30 cellular contexts compared by ENCODE assay signal in genomic region chr10:43350139-43350538, GRCh38. TPM values are rescaled to one million over a fixed set of nuclear protein-coding genes. Genes with fewer than 3 reads are reported as not detected.
A peak's percentile ranks its signal among the peaks of the same experiment; 100 is the strongest.
DNase-seq lines count a peak whose midpoint lies in the region; ATAC-seq, FAIRE-seq and TF ChIP-seq lines count a peak whose summit lies in the region.
"Had no signal": no experiment of that assay in that cellular context is flagged by ENCODE, and none has a peak within 500 bp of the region (broad histone marks: within the 10 kb centered on the region; RNA-seq: fewer than 3 reads in every experiment).

No MANE protein-coding gene starts in this region.

- H3K4me1 Mint-ChIP-seq in Calu3 (ENCODE audit: low read depth, unreplicated experiment) = peaks cover 55% of the 10 kb centered on the region

- no peaks in the 10 kb centered on the region for H3K9me2 ChIP-seq in Loucy (replicated peaks; ENCODE audit: low read depth, low read length)

- ATAC-seq in pancreas = peak in 3 of 4 donors; percentile 35 to 57 (median 46)
- no peak for ATAC-seq in HG03354 (IDR thresholded peaks at IDR 0.05; ENCODE audit: poor library complexity, severe bottlenecking, unreplicated experiment)
- ATAC-seq: natural killer cell treated with Interleukin-12 subunit alpha and Interleukin-12 subunit beta and Interleukin-15 and Interleukin-18, amount 100 ng/mL, for 72 hours had no signal

- H3K9ac ChIP-seq in Loucy (ENCODE audit: low read depth, low read length, poor library complexity, severe bottlenecking) = no peak overlapping the region
- no peak overlapping the region for H3K9ac ChIP-seq in kidney (ENCODE audit: low read length in 2 of 2)

- CTCF ChIA-PET in Calu3 (lab: Charles Lee) = interaction anchor here (0.6 to 0.8 kb wide), 2 partner anchors 84 to 484 kb away, joined by 3 to 4 read pairs; no protein-coding TSS in a partner anchor

- no peak overlapping the region for H3K4me2 ChIP-seq in Loucy (ENCODE audit: low read depth, low read length, poor library complexity, severe bottlenecking)

- peaks cover 13% of the 10 kb centered on the region for H3K36me3 Mint-ChIP-seq in Calu3 (ENCODE audit: insufficient read depth, unreplicated experiment)
- H3K36me3 Mint-ChIP-seq: brain; CD4-positive, CD25-positive, alpha-beta regulatory T cell; mesothelial cell of epicardium; natural killer cell treated with Interleukin-12 subunit alpha and Interleukin-12 subunit beta and Interleukin-15 and Interleukin-18, amount 100 ng/mL, for 72 hours had no signal

- no peaks in the 10 kb centered on the region for H3K9me3 Mint-ChIP-seq in Calu3 (ENCODE audit: low read depth, unreplicated experiment)
- H3K9me3 Mint-ChIP-seq: activated naive CD8-positive, alpha-beta T cell treated with anti-CD3 and anti-CD28 coated beads, Interleukin-2, amount 10 ng/mL, durations not matched to agents 7 days and 5 days; brain; mesothelial cell of epicardium; natural killer cell treated with Interleukin-12 subunit alpha and Interleukin-12 subunit beta and Interleukin-15 and Interleukin-18, amount 100 ng/mL, for 72 hours had no signal

- peak; percentile 73 for DNase-seq in Calu3
- DNase-seq in pancreas = peak in 3 of 6 donors; percentile 15 to 32 (median 21)
- no peak for DNase-seq in putamen (ENCODE audit: low spot score)
- no peak for DNase-seq in kidney
- DNase-seq in AG08396 (ENCODE audit: low spot score) = no peak
- DNase-seq: activated effector memory CD4-positive, alpha-beta T cell treated with Interleukin-2 at 50 U/mL for 16 hours; activated naive CD8-positive, alpha-beta T cell treated with anti-CD3 and anti-CD28 coated beads, Interleukin-2, amount 10 ng/mL, durations not matched to agents 7 days and 5 days; CD4-positive, CD25-positive, alpha-beta regulatory T cell; cortex of kidney; Karpas-422; NCI-H1048; NCI-H2029; NCI-H226; NCI-H748 treated with DMSO at 0.1 percent for 48 hours; OCI-M1; sigmoid colon; T-helper 2 cell had no signal

- H3K9me3 ChIP-seq in Loucy (ENCODE audit: insufficient read depth, low read depth, low read length) (no peaks in the 10 kb centered on the region), pancreas (no peaks in the 10 kb centered on the region), kidney (ENCODE audit: control insufficient read depth in 1 of 2, low read length in 2 of 2) (no peaks in the 10 kb centered on the region)
- H3K9me3 ChIP-seq: sigmoid colon, SJSA1 had no signal

- 0 out of 2 replicates have a peak overlapping the region, but pooled peaks have one; percentile 26 for H2AFZ ChIP-seq in Loucy (ENCODE audit: low read length)

- no peaks in the 10 kb centered on the region for H3K79me2 ChIP-seq in Loucy (ENCODE audit: insufficient read depth, low read length)

- no peak overlapping the region for H3K27ac Mint-ChIP-seq in Calu3 (ENCODE audit: unreplicated experiment)
- H3K27ac Mint-ChIP-seq: activated naive CD8-positive, alpha-beta T cell treated with anti-CD3 and anti-CD28 coated beads, Interleukin-2, amount 10 ng/mL, durations not matched to agents 7 days and 5 days; brain; CD4-positive, CD25-positive, alpha-beta regulatory T cell; mesothelial cell of epicardium; natural killer cell treated with Interleukin-12 subunit alpha and Interleukin-12 subunit beta and Interleukin-15 and Interleukin-18, amount 100 ng/mL, for 72 hours had no signal

- FAIRE-seq in pancreas (lab: Jason Lieb, UNC) (no peak), kidney (lab: Jason Lieb, UNC) (no peak)
- FAIRE-seq: G401.6, GM18507 had no signal

- no peaks in the 10 kb centered on the region for H3K27me3 Mint-ChIP-seq in Calu3 (ENCODE audit: unreplicated experiment)

- H3K4me3 ChIP-seq in Loucy (ENCODE audit: low read length, poor library complexity, severe bottlenecking) = no peak overlapping the region
- no peak overlapping the region for H3K4me3 ChIP-seq in pancreas
- H3K4me3 ChIP-seq in kidney (ENCODE audit: low read length in 2 of 2) = no peak overlapping the region
- H3K4me3 ChIP-seq: sigmoid colon, SJSA1 had no signal

- peaks cover 6% of the 10 kb centered on the region for H3K4me1 ChIP-seq in Loucy (ENCODE audit: insufficient read depth, low read length, poor library complexity, severe bottlenecking)
- H3K4me1 ChIP-seq in pancreas = no peaks in the 10 kb centered on the region
- no peaks in the 10 kb centered on the region for H3K4me1 ChIP-seq in kidney (ENCODE audit: control insufficient read depth in 1 of 2, insufficient read depth in 1 of 2, low read depth in 1 of 2, low read length in 2 of 2)
- H3K4me1 ChIP-seq: SJSA1 had no signal

- no peaks in the 10 kb centered on the region for H3K36me3 ChIP-seq in Loucy (ENCODE audit: insufficient read depth, low read length)
- no peaks in the 10 kb centered on the region for H3K36me3 ChIP-seq in pancreas
- no peaks in the 10 kb centered on the region for H3K36me3 ChIP-seq in kidney (ENCODE audit: control insufficient read depth in 1 of 2, insufficient read depth in 2 of 2, low read length in 2 of 2)
- H3K36me3 ChIP-seq: sigmoid colon, SJSA1 had no signal

- H4K20me1 ChIP-seq in Loucy (ENCODE audit: insufficient read depth, low read length, poor library complexity, severe bottlenecking) = no peaks in the 10 kb centered on the region

- H3K27me3 ChIP-seq in Loucy (ENCODE audit: insufficient read depth, low read length, poor library complexity, severe bottlenecking) (no peaks in the 10 kb centered on the region), pancreas (no peaks in the 10 kb centered on the region)

- peak overlapping the region; percentile 66 for H3K4me3 Mint-ChIP-seq in Calu3 (ENCODE audit: low read depth, unreplicated experiment)
- H3K4me3 Mint-ChIP-seq: brain; mesothelial cell of epicardium; natural killer cell treated with Interleukin-12 subunit alpha and Interleukin-12 subunit beta and Interleukin-15 and Interleukin-18, amount 100 ng/mL, for 72 hours had no signal

- TF ChIP-seq CTCF in Calu3 (IDR thresholded peaks at IDR 0.05; ENCODE audit: unreplicated experiment) (no peak), Loucy (conservative IDR thresholded peaks at IDR 0.05; ENCODE audit: low read length) (no peak), pancreas (IDR thresholded peaks at IDR 0.05) (no peak), kidney (IDR thresholded peaks at IDR 0.05; ENCODE audit: borderline replicate concordance, extremely low read depth, insufficient read depth) (no peak)

- BruUV-seq in Calu3 (replicated peaks; lab: Mats Ljungman, UMichigan) = no TSS peak

- intact Hi-C loops in Calu3 (cut with micrococcal nuclease; ENCODE audit: unreplicated experiment) (loop anchor here (5.0 to 10.0 kb wide), 4 partner anchors 47 to 215 kb away; partner anchors contain the start of gene CSGALNACT2), pancreas (cut with DNase I) (loop anchor here in 1 of 3 donors (5.0 kb wide), 1 partner anchor 53 kb away; no protein-coding TSS in a partner anchor), kidney (cut with DNase I) (no loop called here)

- WGBS in pancreas, 2 donors = 7 to 10% methylated on average over 6 of the region's 6 CpGs

- no peaks in the 10 kb centered on the region for H3F3A ChIP-seq in Loucy (ENCODE audit: low read depth)

- H3K27ac ChIP-seq in cingulate gyrus (ENCODE audit: low read depth, low read length) (peak overlapping the region; percentile 73), pancreas (no peak overlapping the region), kidney (ENCODE audit: low read depth in 2 of 2, low read length in 2 of 2) (no peak overlapping the region)
- H3K27ac ChIP-seq: sigmoid colon, SJSA1 had no signal

RNA-seq across cellular contexts. Expression of gene FXYD4, which starts 21.3 kb away (rescaled TPM):
- not detected in 2 replicates for total RNA-seq in Calu3 (2022)
- total RNA-seq in pancreas = under 1 TPM in 1 of 6 donors, not detected in 5; 0.31 TPM
- under 1 TPM in 1 of 2 donors, not detected in 1; 0.28 TPM for polyA plus RNA-seq in pancreas
- 109 TPM for total RNA-seq in kidney
- polyA plus RNA-seq in kidney (ENCODE audit: insufficient read depth, low read depth, low replicate concordance) = 392 TPM
- total RNA-seq: activated naive CD8-positive, alpha-beta T cell treated with anti-CD3 and anti-CD28 coated beads, Interleukin-2, amount 10 ng/mL, durations not matched to agents 7 days and 5 days; CD4-positive, CD25-positive, alpha-beta regulatory T cell; glomerular endothelial cell; H4; HT1080; mesothelial cell of epicardium; natural killer cell treated with Interleukin-12 subunit alpha and Interleukin-12 subunit beta and Interleukin-15 and Interleukin-18, amount 100 ng/mL, for 72 hours; sigmoid colon; SJSA1 had no signal
- polyA plus RNA-seq: AG04450; CD4-positive, CD25-positive, alpha-beta regulatory T cell; sigmoid colon had no signal

RNA-seq across cellular contexts. Expression of gene HNRNPF, which starts 58.8 kb away (rescaled TPM):
- 256 and 275 TPM in 2 replicates for total RNA-seq in Calu3 (2022)
- total RNA-seq in pancreas = 100 to 1,000 TPM in 1 of 6 donors, 10 to 100 TPM in 5; 51.9 to 103 (median 84.5) TPM
- 10 to 100 TPM; 26.5 to 56.8 TPM for polyA plus RNA-seq in pancreas
- 190 TPM for total RNA-seq in kidney
- polyA plus RNA-seq in kidney (ENCODE audit: insufficient read depth, low read depth, low replicate concordance) = 74.0 TPM

Comparison
In these comparisons a context has a peak if more than half of its experiments do, and no peak if none do; other contexts are left out.
1. RNA of gene FXYD4, which starts 21.3 kb away (total RNA-seq): 109 TPM in kidney (single experiment); not detected in Calu3 and 0.31 TPM in pancreas; every median in the first group is over 10 times any median in the second.